In the genomic region with DNA sequence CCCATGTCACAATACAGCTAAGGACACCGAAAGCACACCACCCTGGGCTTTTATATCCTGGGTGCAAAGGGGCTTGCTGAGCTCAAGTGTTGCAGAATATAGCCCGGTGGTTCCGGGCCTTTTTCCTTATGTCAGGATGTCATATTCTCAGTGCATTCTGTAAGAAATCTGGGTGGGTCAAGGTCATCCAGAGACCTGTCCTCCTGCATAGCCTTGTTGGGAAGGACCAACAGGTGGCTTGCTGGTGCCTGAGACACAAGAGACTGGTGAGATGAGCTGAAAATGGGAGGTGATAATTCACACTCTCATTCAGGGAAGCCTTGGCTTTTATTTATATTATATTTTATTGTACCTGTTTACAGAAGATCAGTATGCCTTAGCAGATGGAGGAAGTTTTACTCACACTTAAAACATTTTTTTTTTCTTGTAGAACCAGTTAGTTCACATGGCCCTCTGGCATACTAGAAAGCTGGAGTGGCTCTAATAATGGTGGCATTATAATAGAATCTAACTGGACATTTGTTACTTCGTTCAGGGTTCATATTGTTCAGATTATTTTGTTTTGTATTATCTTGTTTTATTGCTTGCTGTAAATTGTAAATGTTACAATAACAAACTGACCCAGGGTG, we compare ENCODE assay signal across 17 cellular contexts. TPM values are rescaled to one million over a fixed set of nuclear protein-coding genes. Genes with fewer than 3 reads are reported as not detected.
DNase-seq lines count a peak whose midpoint lies in the region; FAIRE-seq and TF ChIP-seq lines count a peak whose summit lies in the region.
"Had no signal": no experiment of that assay in that cellular context is flagged by ENCODE, and none has a peak within 500 bp of the region (broad histone marks: within the 10 kb centered on the region; RNA-seq: fewer than 3 reads in every experiment).

No MANE protein-coding gene starts in this region.

- no peaks in the 10 kb centered on the region for H4K20me1 ChIP-seq in OCI-LY1 (ENCODE audit: insufficient read depth, low read length)

- no peaks in the 10 kb centered on the region for H3F3A ChIP-seq in OCI-LY1 (ENCODE audit: insufficient read depth, low read length)

- FAIRE-seq in small intestine (lab: Jason Lieb, UNC), result no peak
- FAIRE-seq: islet of Langerhans had no signal

- H3K4me1 ChIP-seq in HEK293 (ENCODE audit: control insufficient read depth, insufficient read depth, low read length) (no peaks in the 10 kb centered on the region), OCI-LY1 (ENCODE audit: insufficient read depth, low read length, severe bottlenecking) (peaks cover 83% of the 10 kb centered on the region), esophagus squamous epithelium (peaks cover 16 to 43% (median 18%) of the 10 kb centered on the region in 3 donors), small intestine (ENCODE audit: control insufficient read depth in 2 of 2, insufficient read depth in 1 of 2, low read depth in 1 of 2, low read length in 1 of 2) (peaks cover 2% of the 10 kb centered on the region in 2 donors)

- no peaks in the 10 kb centered on the region for H3K9me2 ChIP-seq in OCI-LY1 (ENCODE audit: low read depth, low read length)

- intact Hi-C loops in esophagus squamous epithelium (cut with DNase I), result no loop called here

- POLR2A ChIA-PET in HEK293 (lab: Yijun Ruan, JAX), result interaction anchor here (0.9 kb wide), 1 partner anchor 11 kb away, joined by 9 read pairs; no protein-coding TSS in a partner anchor

- DNase-seq in esophagus squamous epithelium (lab: John Stamatoyannopoulos, UW), result no peak
- peak; percentile 65 for DNase-seq in small intestine
- DNase-seq in stimulated activated CD4-positive, alpha-beta T cell treated with anti-CD3 and anti-CD28 coated beads, Interleukin-1b, Interleukin-23, amount 100 ng/mL, for 48 hours, result no peak
- DNase-seq in stimulated activated CD4-positive, alpha-beta T cell treated with anti-CD3 and anti-CD28 coated beads, Interleukin-2, amount 100 ng/mL, for 48 hours, result no peak
- no peak for DNase-seq in SW 1271 (lab: John Stamatoyannopoulos, UW)
- no peak for DNase-seq in stimulated activated CD4-positive, alpha-beta T cell treated with anti-CD3 and anti-CD28 coated beads, Interleukin-15, amount 100 ng/mL, for 24 hours
- DNase-seq: activated CD4-positive, CD25-positive, alpha-beta regulatory T cell; activated effector memory CD4-positive, alpha-beta T cell treated with anti-CD3 and anti-CD28 coated beads, Interleukin-2, amount 50 U/mL, for 16 hours; amygdala; GM23248; NCI-H1694 treated with DMSO at 0.1 percent for 48 hours; NCI-H774; occipital lobe; RPMI8226 had no signal

- no peak overlapping the region for H3K9ac ChIP-seq in OCI-LY1 (ENCODE audit: low read length)
- H3K9ac ChIP-seq: GM23248 had no signal

- H3K4me2 ChIP-seq in OCI-LY1 (ENCODE audit: low read length), result peak overlapping the region; percentile 42; the same call in 1 of the 2 replicates

- TF ChIP-seq CTCF in HEK293 (tag by site-specific recombination; IDR thresholded peaks at IDR 0.05) (no peak), OCI-LY1 (IDR thresholded peaks at IDR 0.05; ENCODE audit: low read length) (no peak), esophagus squamous epithelium (IDR thresholded peaks at IDR 0.05) (no peak)

- CTCF ChIA-PET in HEK293 (lab: Yijun Ruan, JAX), result interaction anchor here (0.7 to 1.2 kb wide), 3 partner anchors 9 to 77 kb away, joined by 3 to 5 read pairs (median 4); no protein-coding TSS in a partner anchor

- H3K9me3 ChIP-seq in HEK293 (ENCODE audit: control insufficient read depth, insufficient read depth, low read depth, low read length) (no peaks in the 10 kb centered on the region), OCI-LY1 (ENCODE audit: low read length) (no peaks in the 10 kb centered on the region), esophagus squamous epithelium (no peaks in the 10 kb centered on the region), small intestine (ENCODE audit: control insufficient read depth, low read depth) (no peaks in the 10 kb centered on the region)

- no peak for TF ChIP-seq POLR2A in esophagus squamous epithelium (IDR thresholded peaks at IDR 0.05)

- peak overlapping the region; percentile 84; the same call in 1 of the 2 replicates for H2AFZ ChIP-seq in OCI-LY1 (ENCODE audit: low read length)
- H2AFZ ChIP-seq: GM23248 had no signal

- H3K79me2 ChIP-seq in OCI-LY1 (ENCODE audit: insufficient read depth, low read length), result no peaks in the 10 kb centered on the region

- 52 to 65% methylated on average over 2 to 4 of the region's 4 CpGs for WGBS in esophagus squamous epithelium, 2 donors
- 27 to 65% (median 48%) methylated on average over 4 of the region's 4 CpGs for WGBS in small intestine, 3 donors

- H3K36me3 ChIP-seq in HEK293 (ENCODE audit: control insufficient read depth in 2 of 2, insufficient read depth in 1 of 2, low read length in 2 of 2) (no peaks in the 10 kb centered on the region), OCI-LY1 (ENCODE audit: insufficient read depth, low read length) (no peaks in the 10 kb centered on the region), esophagus squamous epithelium (no peaks in the 10 kb centered on the region), small intestine (ENCODE audit: control insufficient read depth in 2 of 2, insufficient read depth in 2 of 2, low read length in 2 of 2) (no peaks in the 10 kb centered on the region)

- H3K27ac ChIP-seq in HEK293 (ENCODE audit: extremely low read depth, low read depth, low read length) (no peak overlapping the region), OCI-LY1 (ENCODE audit: low read depth, low read length, poor library complexity, severe bottlenecking) (peak overlapping the region; percentile 99), esophagus squamous epithelium (peak overlapping the region in 3 of 4 donors; percentile 26 to 57 (median 38)), small intestine (ENCODE audit: low read depth in 1 of 2, low read length in 1 of 2) (no peak overlapping the region)
- H3K27ac ChIP-seq: GM23248 had no signal

- no peaks in the 10 kb centered on the region for H3K27me3 ChIP-seq in OCI-LY1 (ENCODE audit: insufficient read depth, low read length)
- no peaks in the 10 kb centered on the region for H3K27me3 ChIP-seq in esophagus squamous epithelium
- no peaks in the 10 kb centered on the region for H3K27me3 ChIP-seq in small intestine (ENCODE audit: control insufficient read depth in 2 of 2, insufficient read depth in 2 of 2, low read length in 2 of 2)

- no peak overlapping the region for H3K4me3 ChIP-seq in HEK293 (ENCODE audit: low read depth, low read length)
- H3K4me3 ChIP-seq in OCI-LY1 (ENCODE audit: low read depth, low read length, poor library complexity, severe bottlenecking), result no peak overlapping the region
- no peak overlapping the region for H3K4me3 ChIP-seq in esophagus squamous epithelium
- H3K4me3 ChIP-seq in small intestine (ENCODE audit: low read depth in 1 of 2, low read length in 2 of 2), result no peak overlapping the region
- H3K4me3 ChIP-seq: GM23248 had no signal

TF ChIP-seq in HEK293, 187 proteins besides CTCF, POLR2A, EP300 and RAD21 (continues in another document):
- TF ChIP-seq ELK4 (IDR thresholded peaks at IDR 0.05; ENCODE audit: borderline replicate concordance, low read depth, low read length) (no peak), HOXC10 (CRISPR knock-in tag; IDR thresholded peaks at IDR 0.05) (no peak), ZNF701 (tag by site-specific recombination; IDR thresholded peaks at IDR 0.05) (no peak), ZNF792 (tag by site-specific recombination; IDR thresholded peaks at IDR 0.05) (no peak), SCRT2 (tag by site-specific recombination; IDR thresholded peaks at IDR 0.05) (peak; percentile 53; the same call in 1 of the 2 replicates), SCRT1 (tag by site-specific recombination; IDR thresholded peaks at IDR 0.05; ENCODE audit: borderline replicate concordance) (0 out of 2 replicates have a peak, but pooled peaks have one; percentile 11), ZNF747 (tag by site-specific recombination; IDR thresholded peaks at IDR 0.05) (no peak), ZNF623 (tag by site-specific recombination; IDR thresholded peaks at IDR 0.05) (no peak), ZNF335 (tag by site-specific recombination; conservative IDR thresholded peaks at IDR 0.05) (peak; percentile 42; the same call in 1 of the 2 replicates)
- TF ChIP-seq, protein P1, sequence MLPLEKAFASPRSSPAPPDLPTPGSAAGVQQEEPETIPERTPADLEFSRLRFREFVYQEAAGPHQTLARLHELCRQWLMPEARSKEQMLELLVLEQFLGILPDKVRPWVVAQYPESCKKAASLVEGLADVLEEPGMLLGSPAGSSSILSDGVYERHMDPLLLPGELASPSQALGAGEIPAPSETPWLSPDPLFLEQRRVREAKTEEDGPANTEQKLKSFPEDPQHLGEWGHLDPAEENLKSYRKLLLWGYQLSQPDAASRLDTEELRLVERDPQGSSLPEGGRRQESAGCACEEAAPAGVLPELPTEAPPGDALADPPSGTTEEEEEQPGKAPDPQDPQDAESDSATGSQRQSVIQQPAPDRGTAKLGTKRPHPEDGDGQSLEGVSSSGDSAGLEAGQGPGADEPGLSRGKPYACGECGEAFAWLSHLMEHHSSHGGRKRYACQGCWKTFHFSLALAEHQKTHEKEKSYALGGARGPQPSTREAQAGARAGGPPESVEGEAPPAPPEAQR (tag by site-specific recombination; IDR thresholded peaks at IDR 0.05), result no peak
- TF ChIP-seq, protein P2, sequence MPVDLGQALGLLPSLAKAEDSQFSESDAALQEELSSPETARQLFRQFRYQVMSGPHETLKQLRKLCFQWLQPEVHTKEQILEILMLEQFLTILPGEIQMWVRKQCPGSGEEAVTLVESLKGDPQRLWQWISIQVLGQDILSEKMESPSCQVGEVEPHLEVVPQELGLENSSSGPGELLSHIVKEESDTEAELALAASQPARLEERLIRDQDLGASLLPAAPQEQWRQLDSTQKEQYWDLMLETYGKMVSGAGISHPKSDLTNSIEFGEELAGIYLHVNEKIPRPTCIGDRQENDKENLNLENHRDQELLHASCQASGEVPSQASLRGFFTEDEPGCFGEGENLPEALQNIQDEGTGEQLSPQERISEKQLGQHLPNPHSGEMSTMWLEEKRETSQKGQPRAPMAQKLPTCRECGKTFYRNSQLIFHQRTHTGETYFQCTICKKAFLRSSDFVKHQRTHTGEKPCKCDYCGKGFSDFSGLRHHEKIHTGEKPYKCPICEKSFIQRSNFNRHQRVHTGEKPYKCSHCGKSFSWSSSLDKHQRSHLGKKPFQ (tag by site-specific recombination; IDR thresholded peaks at IDR 0.05), result no peak

RNA-seq across cellular contexts. Expression of gene TMEM123, which starts 14.6 kb away (rescaled TPM):
- 100 to 1,000 TPM in 3 of 4 donors, 10 to 100 TPM in 1; 53.2 to 152 (median 128) TPM for total RNA-seq in esophagus squamous epithelium
- polyA plus RNA-seq in small intestine, result 10 to 100 TPM in 2 of 3 donors, 1 to 10 TPM in 1; 5.1 to 64.4 (median 11.3) TPM

Comparison
In these comparisons a context has a peak if more than half of its experiments do, and no peak if none do; other contexts are left out.
1. H3K27ac ChIP-seq: peak in OCI-LY1 (single experiment) and esophagus squamous epithelium (3 of 4); none in HEK293 (single experiment) and small intestine (0 of 2).